Comparison of ENCODE assay signal across 1 cellular context in genomic region chr5:177303121-177303924, GRCh38.
TF ChIP-seq lines count a peak whose summit lies in the region.

TSS of gene PRELID1 (plus strand) at chr5:177303799. CDS start at chr5:177303986, 187 bp downstream.
TSS of gene RAB24 (minus strand) at chr5:177303719. CDS start at chr5:177303288, 431 bp downstream.

TF ChIP-seq in HepG2, 621 proteins besides CTCF, POLR2A, EP300 and RAD21 (continued from another document and continues in another):
- TF ChIP-seq ZHX2 (IDR thresholded peaks at IDR 0.05; ENCODE audit: low read depth) (peak; percentile 66; the same call in 1 of the 2 replicates), ZHX2 (CRISPR knock-in tag; IDR thresholded peaks at IDR 0.05; ENCODE audit: borderline replicate concordance) (peak; percentile 73; the same call in 1 of the 2 replicates), HDAC1 (CRISPR knock-in tag; IDR thresholded peaks at IDR 0.05) (peak; percentile 90), UBTF (CRISPR knock-in tag; IDR thresholded peaks at IDR 0.05) (peak; percentile 87), CCAR2 (optimal IDR thresholded peaks at IDR 0.05; ENCODE audit: low read depth, low read length) (no peak), NCOA1 (CRISPR knock-in tag; IDR thresholded peaks at IDR 0.05) (peak; percentile 85; the same call in 1 of the 2 replicates), ZNF570 (CRISPR knock-in tag; IDR thresholded peaks at IDR 0.05; ENCODE audit: borderline replicate concordance) (no peak), ZIK1 (CRISPR knock-in tag; IDR thresholded peaks at IDR 0.05; ENCODE audit: borderline replicate concordance, low read depth) (peak; percentile 53; the same call in 1 of the 2 replicates), SMARCC2 (IDR thresholded peaks at IDR 0.05) (no peak), ZNF567 (CRISPR knock-in tag; IDR thresholded peaks at IDR 0.05; ENCODE audit: borderline replicate concordance) (peak; percentile 90), MED8 (CRISPR knock-in tag; IDR thresholded peaks at IDR 0.05; ENCODE audit: insufficient replicate concordance) (peak; percentile 70), ZNF724P (CRISPR knock-in tag; IDR thresholded peaks at IDR 0.05; ENCODE audit: borderline replicate concordance) (peak; percentile 77; the same call in 1 of the 2 replicates), HIVEP1 (CRISPR knock-in tag; IDR thresholded peaks at IDR 0.05) (peak; percentile 95), CREM (IDR thresholded peaks at IDR 0.05) (no peak), CREM (CRISPR knock-in tag; IDR thresholded peaks at IDR 0.05) (no peak), ZKSCAN1 (IDR thresholded peaks at IDR 0.05; ENCODE audit: low read length) (no peak), ZXDC (CRISPR knock-in tag; IDR thresholded peaks at IDR 0.05) (no peak), RFXAP (CRISPR knock-in tag; IDR thresholded peaks at IDR 0.05; ENCODE audit: borderline replicate concordance) (peak; percentile 72; the same call in 1 of the 2 replicates), HMGXB4 (CRISPR knock-in tag; IDR thresholded peaks at IDR 0.05; ENCODE audit: borderline replicate concordance in 1 of 2, low read depth in 1 of 2) (peak; percentile 89 to 93), REPIN1 (CRISPR knock-in tag; IDR thresholded peaks at IDR 0.05; ENCODE audit: borderline replicate concordance, low read depth) (no peak), CHD2 (IDR thresholded peaks at IDR 0.05; ENCODE audit: low read depth, low read length) (no peak), REL (CRISPR knock-in tag; conservative IDR thresholded peaks at IDR 0.05) (peak; percentile 55; the same call in 1 of the 2 replicates), TBP (CRISPR knock-in tag; IDR thresholded peaks at IDR 0.05) (no peak), MAFF (IDR thresholded peaks at IDR 0.05; ENCODE audit: low read depth, low read length) (no peak), PHB2 (IDR thresholded peaks at IDR 0.05; ENCODE audit: partially characterized antibody) (no peak), ZNF512 (CRISPR knock-in tag; IDR thresholded peaks at IDR 0.05) (0 out of 2 replicates have a peak, but pooled peaks have one; percentile 77), BCLAF1 (IDR thresholded peaks at IDR 0.05) (no peak), JUND (CRISPR knock-in tag; IDR thresholded peaks at IDR 0.05) (peak; percentile 10; the same call in 1 of the 2 replicates), SMYD3 (CRISPR knock-in tag; IDR thresholded peaks at IDR 0.05) (no peak), KMT2A (CRISPR knock-in tag; IDR thresholded peaks at IDR 0.05) (peak; percentile 80; the same call in 1 of the 2 replicates), DPF2 (CRISPR knock-in tag; IDR thresholded peaks at IDR 0.05; ENCODE audit: borderline replicate concordance, low read depth) (no peak), ZNF768 (CRISPR knock-in tag; IDR thresholded peaks at IDR 0.05) (peak; percentile 12; the same call in 1 of the 2 replicates), ZNF740 (CRISPR knock-in tag; IDR thresholded peaks at IDR 0.05) (no peak), KLF9 (CRISPR knock-in tag; IDR thresholded peaks at IDR 0.05; ENCODE audit: low read depth) (peak; percentile 48; the same call in 1 of the 2 replicates), ZNF670 (CRISPR knock-in tag; IDR thresholded peaks at IDR 0.05; ENCODE audit: borderline replicate concordance) (no peak), ZMAT5 (CRISPR knock-in tag; IDR thresholded peaks at IDR 0.05; ENCODE audit: borderline replicate concordance, low read depth) (no peak), ZUFSP (CRISPR knock-in tag; IDR thresholded peaks at IDR 0.05; ENCODE audit: borderline replicate concordance) (no peak)
